12 cellular contexts compared by ENCODE assay signal in genomic region chr22:19110064-19110458, GRCh38. TPM values are rescaled to one million over a fixed set of nuclear protein-coding genes. Genes with fewer than 3 reads are reported as not detected.
A peak's percentile ranks its signal among the peaks of the same experiment; 100 is the strongest.
DNase-seq lines count a peak whose midpoint lies in the region; ATAC-seq and TF ChIP-seq lines count a peak whose summit lies in the region.
"Had no signal": no experiment of that assay in that cellular context is flagged by ENCODE, and none has a peak within 500 bp of the region (broad histone marks: within the 10 kb centered on the region; RNA-seq: fewer than 3 reads in every experiment).

No MANE protein-coding gene starts in this region.

- WGBS in liver: 66% methylated on average over 4 of the region's 4 CpGs
- 38% methylated on average over 4 of the region's 4 CpGs for WGBS in thymus
- WGBS in sigmoid colon, 2 donors: 35 to 55% methylated on average over 4 of the region's 4 CpGs

- no peak for ATAC-seq in activated CD8-positive, alpha-beta memory T cell treated with anti-CD3 and anti-CD28 coated beads, Interleukin-2, amount 10 ng/mL, durations not matched to agents 7 days and 5 days
- no peak for ATAC-seq in HG03432 (IDR thresholded peaks at IDR 0.05; ENCODE audit: unreplicated experiment)

- no peak for TF ChIP-seq EP300 in sigmoid colon (IDR thresholded peaks at IDR 0.05)

- DNase-seq in activated CD8-positive, alpha-beta memory T cell treated with anti-CD3 and anti-CD28 coated beads, Interleukin-2, amount 10 ng/mL, durations not matched to agents 7 days and 5 days: no peak
- no peak for DNase-seq in activated CD8-positive, alpha-beta memory T cell treated with anti-CD3 and anti-CD28 coated beads for 24 hours
- DNase-seq in activated T-helper 1 cell treated with anti-CD3 and anti-CD28 coated beads, Interleukin-12 subunit alpha, Interleukin-12 subunit beta, Interleukin-2, Interleukin-4 antibody, amounts not matched to agents 30 ng/mL and 10 ng/mL and 1 ng/mL, durations not matched to agents 14 hours and 24 hours and 36 hours (ENCODE audit: low spot score): no peak
- DNase-seq in AML-193 (lab: John Stamatoyannopoulos, UW) (no peak), sigmoid colon (no peak)
- DNase-seq: NCI-H1694 treated with DMSO at 0.1 percent for 48 hours had no signal

- TF ChIP-seq CTCF in liver (IDR thresholded peaks at IDR 0.05; ENCODE audit: low read depth, low read length, missing input control) (no peak), sigmoid colon (IDR thresholded peaks at IDR 0.05) (no peak)

- peak overlapping the region; percentile 79 to 80 for H3K27ac ChIP-seq in liver (ENCODE audit: low read depth in 1 of 2, low read length in 2 of 2)
- peak overlapping the region; percentile 87 for H3K27ac ChIP-seq in thymus (ENCODE audit: low read depth)
- peak overlapping the region in 2 of 4 donors; percentile 8 to 50 for H3K27ac ChIP-seq in sigmoid colon

- no peak overlapping the region for H3K9ac ChIP-seq in liver (ENCODE audit: low read depth in 1 of 2, low read length in 2 of 2)

- no peaks in the 10 kb centered on the region for H3K9me3 Mint-ChIP-seq in activated CD8-positive, alpha-beta memory T cell treated with anti-CD3 and anti-CD28 coated beads, Interleukin-2, amount 10 ng/mL, durations not matched to agents 7 days and 5 days (ENCODE audit: low read depth)
- no peaks in the 10 kb centered on the region for H3K9me3 Mint-ChIP-seq in activated T-helper 1 cell treated with anti-CD3 and anti-CD28 coated beads, Interleukin-12 subunit alpha, Interleukin-12 subunit beta, Interleukin-2, Interleukin-4 antibody, amounts not matched to agents 30 ng/mL and 10 ng/mL and 1 ng/mL, durations not matched to agents 14 hours and 24 hours and 36 hours

- H3K27me3 Mint-ChIP-seq in activated CD8-positive, alpha-beta memory T cell treated with anti-CD3 and anti-CD28 coated beads, Interleukin-2, amount 10 ng/mL, durations not matched to agents 7 days and 5 days: no peaks in the 10 kb centered on the region
- no peaks in the 10 kb centered on the region for H3K27me3 Mint-ChIP-seq in activated T-helper 1 cell treated with anti-CD3 and anti-CD28 coated beads, Interleukin-12 subunit alpha, Interleukin-12 subunit beta, Interleukin-2, Interleukin-4 antibody, amounts not matched to agents 30 ng/mL and 10 ng/mL and 1 ng/mL, durations not matched to agents 14 hours and 24 hours and 36 hours (ENCODE audit: insufficient read depth)

- H3K4me1 ChIP-seq in liver (ENCODE audit: control insufficient read depth in 4 of 4, insufficient read depth in 4 of 4, low read length in 3 of 4) (peaks cover 10 to 29% (median 23%) of the 10 kb centered on the region in 4 donors), thymus (ENCODE audit: control insufficient read depth, insufficient read depth, low read length) (peaks cover 27% of the 10 kb centered on the region), sigmoid colon (peaks cover 0 to 57% (median 53%) of the 10 kb centered on the region in 4 donors)

- no peaks in the 10 kb centered on the region for H3K9me3 ChIP-seq in liver (ENCODE audit: control insufficient read depth in 4 of 4, low read length in 3 of 4)
- no peaks in the 10 kb centered on the region for H3K9me3 ChIP-seq in thymus (ENCODE audit: control insufficient read depth)
- H3K9me3 ChIP-seq in sigmoid colon: no peaks in the 10 kb centered on the region

- intact Hi-C loops in activated T-helper 1 cell treated with anti-CD3 and anti-CD28 coated beads, Interleukin-12 subunit alpha, Interleukin-12 subunit beta, Interleukin-2, Interleukin-4 antibody, amounts not matched to agents 30 ng/mL and 10 ng/mL and 1 ng/mL, durations not matched to agents 14 hours and 24 hours and 36 hours (cut with micrococcal nuclease): no loop called here
- intact Hi-C loops in sigmoid colon (cut with DNase I): no loop called here

- H3K27me3 ChIP-seq in liver (ENCODE audit: control insufficient read depth in 4 of 4, insufficient read depth in 4 of 4, low read length in 3 of 4) (no peaks in the 10 kb centered on the region), thymus (ENCODE audit: control insufficient read depth, insufficient read depth) (no peaks in the 10 kb centered on the region), sigmoid colon (no peaks in the 10 kb centered on the region)

- H3K4me3 Mint-ChIP-seq in activated CD8-positive, alpha-beta memory T cell treated with anti-CD3 and anti-CD28 coated beads, Interleukin-2, amount 10 ng/mL, durations not matched to agents 7 days and 5 days: peak overlapping the region; percentile 68
- H3K4me3 Mint-ChIP-seq in activated T-helper 1 cell treated with anti-CD3 and anti-CD28 coated beads, Interleukin-12 subunit alpha, Interleukin-12 subunit beta, Interleukin-2, Interleukin-4 antibody, amounts not matched to agents 30 ng/mL and 10 ng/mL and 1 ng/mL, durations not matched to agents 14 hours and 24 hours and 36 hours: peak overlapping the region; percentile 66

- TF ChIP-seq RAD21 in liver (IDR thresholded peaks at IDR 0.05): no peak

- CTCF ChIA-PET in activated CD8-positive, alpha-beta memory T cell treated with anti-CD3 and anti-CD28 coated beads, Interleukin-2, amount 10 ng/mL, durations not matched to agents 7 days and 5 days (lab: Charles Lee): interaction anchor here (0.9 to 1.4 kb wide), 3 partner anchors 35 to 469 kb away, joined by 3 to 4 read pairs (median 3); no protein-coding TSS in a partner anchor

- H3K4me3 ChIP-seq in liver (ENCODE audit: low read depth in 1 of 3, low read length in 3 of 3): no peak overlapping the region
- peak overlapping the region; percentile 11 for H3K4me3 ChIP-seq in thymus (ENCODE audit: low read length)
- no peak overlapping the region for H3K4me3 ChIP-seq in sigmoid colon

- peaks cover 56% of the 10 kb centered on the region for H3K4me1 Mint-ChIP-seq in activated CD8-positive, alpha-beta memory T cell treated with anti-CD3 and anti-CD28 coated beads, Interleukin-2, amount 10 ng/mL, durations not matched to agents 7 days and 5 days
- H3K4me1 Mint-ChIP-seq in activated T-helper 1 cell treated with anti-CD3 and anti-CD28 coated beads, Interleukin-12 subunit alpha, Interleukin-12 subunit beta, Interleukin-2, Interleukin-4 antibody, amounts not matched to agents 30 ng/mL and 10 ng/mL and 1 ng/mL, durations not matched to agents 14 hours and 24 hours and 36 hours (ENCODE audit: low read depth): peaks cover 60% of the 10 kb centered on the region

- peaks cover 0 to 2% (median 0%) of the 10 kb centered on the region in 4 donors for H3K36me3 ChIP-seq in liver (ENCODE audit: control insufficient read depth in 4 of 4, insufficient read depth in 3 of 4, low read depth in 1 of 4, low read length in 3 of 4)
- peaks cover 4% of the 10 kb centered on the region for H3K36me3 ChIP-seq in thymus (ENCODE audit: control insufficient read depth, insufficient read depth)
- H3K36me3 ChIP-seq in sigmoid colon: no peaks in the 10 kb centered on the region

- peaks cover 3% of the 10 kb centered on the region for H3K36me3 Mint-ChIP-seq in activated CD8-positive, alpha-beta memory T cell treated with anti-CD3 and anti-CD28 coated beads, Interleukin-2, amount 10 ng/mL, durations not matched to agents 7 days and 5 days
- H3K36me3 Mint-ChIP-seq in activated T-helper 1 cell treated with anti-CD3 and anti-CD28 coated beads, Interleukin-12 subunit alpha, Interleukin-12 subunit beta, Interleukin-2, Interleukin-4 antibody, amounts not matched to agents 30 ng/mL and 10 ng/mL and 1 ng/mL, durations not matched to agents 14 hours and 24 hours and 36 hours (ENCODE audit: low read depth): peaks cover 7% of the 10 kb centered on the region

- H3K27ac Mint-ChIP-seq in activated CD8-positive, alpha-beta memory T cell treated with anti-CD3 and anti-CD28 coated beads, Interleukin-2, amount 10 ng/mL, durations not matched to agents 7 days and 5 days: peak overlapping the region; percentile 82
- H3K27ac Mint-ChIP-seq in activated T-helper 1 cell treated with anti-CD3 and anti-CD28 coated beads, Interleukin-12 subunit alpha, Interleukin-12 subunit beta, Interleukin-2, Interleukin-4 antibody, amounts not matched to agents 30 ng/mL and 10 ng/mL and 1 ng/mL, durations not matched to agents 14 hours and 24 hours and 36 hours: peak overlapping the region; percentile 38

- TF ChIP-seq POLR2A in sigmoid colon (IDR thresholded peaks at IDR 0.05): no peak

RNA-seq across cellular contexts. Expression of gene DGCR2, which starts 12.2 kb away (rescaled TPM):
- total RNA-seq in activated CD8-positive, alpha-beta memory T cell treated with anti-CD3 and anti-CD28 coated beads, Interleukin-2, amount 10 ng/mL, durations not matched to agents 7 days and 5 days: 10 to 100 TPM; 27.8 TPM
- total RNA-seq in activated T-helper 1 cell treated with anti-CD3 and anti-CD28 coated beads, Interleukin-12 subunit alpha, Interleukin-12 subunit beta, Interleukin-2, Interleukin-4 antibody, amounts not matched to agents 30 ng/mL and 10 ng/mL and 1 ng/mL, durations not matched to agents 14 hours and 24 hours and 36 hours: 23.2 and 24.1 TPM in 2 replicates
- total RNA-seq in liver: 10 to 100 TPM; 21.3 to 30.0 TPM
- polyA plus RNA-seq in liver: 10 to 100 TPM; 11.2 to 20.9 TPM
- polyA plus RNA-seq in thymus: 24.1 TPM
- 10 to 100 TPM; 25.5 to 36.8 (median 32.7) TPM for total RNA-seq in sigmoid colon
- 10 to 100 TPM in 2 of 3 donors, 1 to 10 TPM in 1; 7.2 to 68.7 (median 11.8) TPM for polyA plus RNA-seq in sigmoid colon

RNA-seq across cellular contexts. Expression of gene TSSK2, which starts 21.0 kb away (rescaled TPM):
- total RNA-seq in activated CD8-positive, alpha-beta memory T cell treated with anti-CD3 and anti-CD28 coated beads, Interleukin-2, amount 10 ng/mL, durations not matched to agents 7 days and 5 days: not detected
- total RNA-seq in activated T-helper 1 cell treated with anti-CD3 and anti-CD28 coated beads, Interleukin-12 subunit alpha, Interleukin-12 subunit beta, Interleukin-2, Interleukin-4 antibody, amounts not matched to agents 30 ng/mL and 10 ng/mL and 1 ng/mL, durations not matched to agents 14 hours and 24 hours and 36 hours: not detected in 2 replicates
- total RNA-seq in liver (under 1 TPM in 1 of 2 donors, not detected in 1; 0.08 TPM), sigmoid colon (not detected)
- polyA plus RNA-seq in liver (not detected), thymus (0.09 TPM), sigmoid colon (under 1 TPM in 1 of 3 donors, not detected in 2; 0.12 TPM)
- total RNA-seq: endothelial cell of umbilical vein, ureter had no signal
- polyA plus RNA-seq: AG04450, endothelial cell of umbilical vein had no signal

RNA-seq across cellular contexts. Expression of gene ESS2, which starts 34.4 kb away (rescaled TPM):
- total RNA-seq in activated CD8-positive, alpha-beta memory T cell treated with anti-CD3 and anti-CD28 coated beads, Interleukin-2, amount 10 ng/mL, durations not matched to agents 7 days and 5 days: 10 to 100 TPM; 19.8 to 21.4 TPM
- total RNA-seq in activated T-helper 1 cell treated with anti-CD3 and anti-CD28 coated beads, Interleukin-12 subunit alpha, Interleukin-12 subunit beta, Interleukin-2, Interleukin-4 antibody, amounts not matched to agents 30 ng/mL and 10 ng/mL and 1 ng/mL, durations not matched to agents 14 hours and 24 hours and 36 hours: 20.8 and 22.8 TPM in 2 replicates
- 1 to 10 TPM; 2.2 to 5.6 TPM for total RNA-seq in liver
- polyA plus RNA-seq in liver: 1 to 10 TPM; 2.8 to 5.7 TPM
- 20.1 TPM for polyA plus RNA-seq in thymus
- 10 to 100 TPM; 12.9 to 15.5 (median 14.0) TPM for total RNA-seq in sigmoid colon
- 10 to 100 TPM in 1 of 3 donors, 1 to 10 TPM in 2; 7.2 to 12.9 (median 7.4) TPM for polyA plus RNA-seq in sigmoid colon

RNA-seq across cellular contexts. Expression of gene GSC2, which starts 40.0 kb away (rescaled TPM):
- total RNA-seq in activated CD8-positive, alpha-beta memory T cell treated with anti-CD3 and anti-CD28 coated beads, Interleukin-2, amount 10 ng/mL, durations not matched to agents 7 days and 5 days: not detected
- total RNA-seq in activated T-helper 1 cell treated with anti-CD3 and anti-CD28 coated beads, Interleukin-12 subunit alpha, Interleukin-12 subunit beta, Interleukin-2, Interleukin-4 antibody, amounts not matched to agents 30 ng/mL and 10 ng/mL and 1 ng/mL, durations not matched to agents 14 hours and 24 hours and 36 hours: 0.26 TPM in 1 of 2 replicates, not detected in the other
- total RNA-seq in liver (not detected), sigmoid colon (not detected)
- polyA plus RNA-seq in liver (not detected), thymus (not detected), sigmoid colon (not detected)
- total RNA-seq: endothelial cell of umbilical vein, ureter had no signal
- polyA plus RNA-seq: AG04450, endothelial cell of umbilical vein had no signal
